9 cellular contexts compared by ENCODE assay signal in the genomic region with DNA sequence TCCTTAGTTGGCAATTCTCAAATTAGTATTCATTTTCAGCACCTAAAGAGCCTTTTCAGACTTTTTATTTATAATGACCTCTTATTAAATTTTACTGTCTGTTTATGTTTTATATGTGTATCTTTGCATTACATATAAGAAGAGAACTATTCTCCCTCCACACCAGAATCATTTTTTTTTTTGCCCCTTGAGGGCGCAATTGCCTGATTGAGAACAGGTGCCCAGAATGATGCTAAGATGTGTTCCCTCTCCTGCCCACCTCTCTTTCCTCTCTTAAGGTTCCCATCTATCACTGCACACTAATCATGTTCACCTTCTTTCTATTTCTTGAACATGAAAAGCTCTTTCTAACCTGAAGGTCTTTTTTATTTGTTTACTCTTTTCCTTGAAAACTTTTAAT. TPM values are rescaled to one million over a fixed set of nuclear protein-coding genes. Genes with fewer than 3 reads are reported as not detected.
A peak's percentile ranks its signal among the peaks of the same experiment; 100 is the strongest.
DNase-seq lines count a peak whose midpoint lies in the region; ATAC-seq, FAIRE-seq and TF ChIP-seq lines count a peak whose summit lies in the region.
"Had no signal": no experiment of that assay in that cellular context is flagged by ENCODE, and none has a peak within 500 bp of the region (broad histone marks: within the 10 kb centered on the region; RNA-seq: fewer than 3 reads in every experiment).

No MANE protein-coding gene starts in this region.

- no peak overlapping the region for H3K4me3 ChIP-seq in right cardiac atrium (ENCODE audit: low read length)

- no peaks in the 10 kb centered on the region for H3K9me3 ChIP-seq in right cardiac atrium (ENCODE audit: control insufficient read depth, low read length)

- intact Hi-C loops in right cardiac atrium (cut with DNase I): no loop called here

- peak; percentile 74 for ATAC-seq in GM21786 (IDR thresholded peaks at IDR 0.05; ENCODE audit: unreplicated experiment)
- ATAC-seq in GM21390 (IDR thresholded peaks at IDR 0.05; ENCODE audit: unreplicated experiment): no peak
- no peak for ATAC-seq in right cardiac atrium

- TF ChIP-seq POLR2A in GM12892 (IDR thresholded peaks at IDR 0.05; ENCODE audit: low read depth, low read length): no peak

- WGBS in right cardiac atrium: 44% methylated on average over 1 of the region's 1 CpG

- H3K4me1 ChIP-seq in right cardiac atrium (ENCODE audit: control insufficient read depth, insufficient read depth, low read length): no peaks in the 10 kb centered on the region

- DNase-seq in ELR (ENCODE audit: low read depth) (peak; percentile 30), NCI-H526 treated with DMSO at 0.1 percent for 48 hours (lab: John Stamatoyannopoulos, UW) (peak; percentile 13), glomerular visceral epithelial cell (ENCODE audit: extremely low spot score) (peak; percentile 30), GM12892 (ENCODE audit: insufficient read length) (no peak), right cardiac atrium (no peak), dedifferentiated amniotic fluid mesenchymal stem cell (ENCODE audit: extremely low spot score) (no peak)
- DNase-seq: T1000 had no signal

- FAIRE-seq in GM12892 (lab: Jason Lieb, UNC): no peak

- no peak overlapping the region for H3K27ac ChIP-seq in right cardiac atrium (ENCODE audit: low read length)

- H3K27me3 ChIP-seq in right cardiac atrium (ENCODE audit: control insufficient read depth, insufficient read depth): no peaks in the 10 kb centered on the region

RNA-seq across cellular contexts. Expression of a gene that starts 44.2 kb away (rescaled TPM):
- polyA plus RNA-seq in GM12892 (2012; ENCODE audit: missing spikeins): not detected
- total RNA-seq in right cardiac atrium: not detected
- not detected for polyA plus RNA-seq in right cardiac atrium

RNA-seq across cellular contexts. Expression of a gene that starts 44.9 kb away (rescaled TPM):
- not detected for polyA plus RNA-seq in GM12892 (2012; ENCODE audit: missing spikeins)
- total RNA-seq in right cardiac atrium: not detected
- not detected for polyA plus RNA-seq in right cardiac atrium

Comparison
In these comparisons a context has a peak if more than half of its experiments do, and no peak if none do; other contexts are left out.
1. DNase-seq: peak in ELR (single experiment), NCI-H526 treated with DMSO at 0.1 percent for 48 hours (single experiment) and glomerular visceral epithelial cell (single experiment); none in GM12892 (single experiment), right cardiac atrium (0 of 3) and dedifferentiated amniotic fluid mesenchymal stem cell (single experiment).